Comparison of ENCODE assay signal across 41 cellular contexts in the genomic region with DNA sequence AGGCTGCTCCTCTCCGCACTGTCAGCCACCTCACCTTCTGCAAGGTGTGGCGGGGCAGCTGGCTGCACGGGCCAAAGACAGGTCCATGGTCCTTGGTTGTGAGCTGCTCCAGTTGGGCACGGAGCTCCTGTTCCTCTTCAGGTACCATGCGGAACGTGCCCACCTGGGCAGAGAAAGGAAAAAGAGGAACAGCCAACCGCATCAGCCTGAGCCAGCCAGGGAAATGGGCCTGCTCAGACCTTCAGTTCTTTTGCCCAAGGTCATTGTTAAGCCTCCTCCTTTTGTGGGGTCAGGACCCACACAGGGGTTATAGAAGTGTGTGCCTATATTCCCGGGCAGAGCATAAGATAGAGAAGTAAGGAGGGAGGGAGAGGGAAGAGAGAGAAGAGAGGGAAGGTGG. TPM values are rescaled to one million over a fixed set of nuclear protein-coding genes. Genes with fewer than 3 reads are reported as not detected.
"Had no signal": no experiment of that assay in that cellular context is flagged by ENCODE, and none has a peak within 500 bp of the region (broad histone marks: within the 10 kb centered on the region; RNA-seq: fewer than 3 reads in every experiment).

No MANE protein-coding gene starts in this region.

- H3K4me1 Mint-ChIP-seq: activated CD8-positive, alpha-beta memory T cell treated with anti-CD3 and anti-CD28 coated beads, Interleukin-2, amount 10 ng/mL, durations not matched to agents 7 days and 5 days; activated naive CD4-positive, alpha-beta T cell treated with anti-CD3 and anti-CD28 coated beads, Interleukin-2, amount 50 U/mL, for 24 hours had no signal

- H3K4me3 Mint-ChIP-seq: activated CD4-positive, alpha-beta memory T cell treated with anti-CD3 and anti-CD28 coated beads, Interleukin-2, amount 10 ng/mL, durations not matched to agents 7 days and 5 days; activated CD8-positive, alpha-beta memory T cell treated with anti-CD3 and anti-CD28 coated beads, Interleukin-2, amount 10 ng/mL, durations not matched to agents 7 days and 5 days; activated naive CD4-positive, alpha-beta T cell treated with anti-CD3 and anti-CD28 coated beads, Interleukin-2, amount 50 U/mL, for 24 hours; activated naive CD8-positive, alpha-beta T cell treated with anti-CD3 and anti-CD28 coated beads, Interleukin-2, amount 10 ng/mL, durations not matched to agents 7 days and 5 days had no signal

- H3K27me3 Mint-ChIP-seq: activated naive CD4-positive, alpha-beta T cell treated with anti-CD3 and anti-CD28 coated beads, Interleukin-2, amount 50 U/mL, for 24 hours had no signal

- H3K27me3 ChIP-seq: body of pancreas, breast epithelium had no signal

- H3K36me3 ChIP-seq: breast epithelium, MG63, WERI-Rb-1 had no signal

- H3K27ac Mint-ChIP-seq: activated CD4-positive, alpha-beta memory T cell treated with anti-CD3 and anti-CD28 coated beads, Interleukin-2, amount 10 ng/mL, durations not matched to agents 7 days and 5 days; activated CD8-positive, alpha-beta memory T cell treated with anti-CD3 and anti-CD28 coated beads, Interleukin-2, amount 10 ng/mL, durations not matched to agents 7 days and 5 days; activated naive CD4-positive, alpha-beta T cell treated with anti-CD3 and anti-CD28 coated beads, Interleukin-2, amount 50 U/mL, for 24 hours; activated naive CD8-positive, alpha-beta T cell treated with anti-CD3 and anti-CD28 coated beads, Interleukin-2, amount 10 ng/mL, durations not matched to agents 7 days and 5 days had no signal

- H3K9me3 ChIP-seq: body of pancreas, breast epithelium, MG63 had no signal

- H3K4me2 ChIP-seq: PC-9 had no signal

- DNase-seq: activated CD4-positive, alpha-beta memory T cell treated with anti-CD3 and anti-CD28 coated beads, Interleukin-2, amount 10 ng/mL, durations not matched to agents 7 days and 5 days; activated CD4-positive, alpha-beta T cell treated with anti-CD3 and anti-CD28 coated beads for 1 hour; activated CD4-positive, alpha-beta T cell treated with anti-CD3 and anti-CD28 coated beads for 48 hours; activated CD4-positive, CD25-positive, alpha-beta regulatory T cell; activated CD8-positive, alpha-beta memory T cell treated with anti-CD3 and anti-CD28 coated beads for 24 hours; activated CD8-positive, alpha-beta memory T cell treated with anti-CD3 and anti-CD28 coated beads, Interleukin-2, amount 10 ng/mL, durations not matched to agents 7 days and 5 days; activated CD8-positive, alpha-beta memory T cell treated with anti-CD3 and anti-CD28 coated beads, Interleukin-2, amount 50 U/mL, for 48 hours; activated gamma-delta T cell; activated naive CD4-positive, alpha-beta T cell treated with Interleukin-2 at 50 U/mL for 16 hours; activated naive CD8-positive, alpha-beta T cell treated with anti-CD3 and anti-CD28 coated beads, Interleukin-2, amount 10 ng/mL, durations not matched to agents 7 days and 5 days; activated T-cell treated with anti-CD3 and anti-CD28 coated beads, Interleukin-2, amount 50 U/mL, for 48 hours; body of pancreas; caudate nucleus; cerebellar nuclear complex; Kasumi-1; MG63; NCI-H1048; NCI-H1105 treated with DMSO at 0.1 percent for 48 hours; NCI-H1436; NCI-H1694; NCI-H1930; NCI-H2081 treated with DMSO at 0.1 percent for 48 hours; NCI-H226; NCI-H446 treated with DMSO at 0.1 percent for 48 hours; NCI-H524; NCI-H69; NK-92 treated with Interleukin-12 subunit alpha and Interleukin-12 subunit beta, amount 100 ng/mL, for 24 hours; PC-9; SW 1271; T-helper 1 cell; T1000; WERI-Rb-1 had no signal

- H3K4me1 ChIP-seq: body of pancreas, breast epithelium had no signal

- H3K36me3 Mint-ChIP-seq: activated CD8-positive, alpha-beta memory T cell treated with anti-CD3 and anti-CD28 coated beads, Interleukin-2, amount 10 ng/mL, durations not matched to agents 7 days and 5 days; activated naive CD4-positive, alpha-beta T cell treated with anti-CD3 and anti-CD28 coated beads, Interleukin-2, amount 50 U/mL, for 24 hours; activated naive CD8-positive, alpha-beta T cell treated with anti-CD3 and anti-CD28 coated beads, Interleukin-2, amount 10 ng/mL, durations not matched to agents 7 days and 5 days had no signal

- H3K27ac ChIP-seq: body of pancreas, breast epithelium, PC-9, RWPE1, WERI-Rb-1 had no signal

- H2AFZ ChIP-seq: PC-9 had no signal

- ATAC-seq: activated CD8-positive, alpha-beta memory T cell treated with anti-CD3 and anti-CD28 coated beads, Interleukin-2, amount 10 ng/mL, durations not matched to agents 7 days and 5 days; body of pancreas; Right ventricle myocardium inferior had no signal

- FAIRE-seq: astrocyte, RCC 7860 had no signal

- H3K4me3 ChIP-seq: body of pancreas, breast epithelium, MG63, PC-9 had no signal

- H3K9me3 Mint-ChIP-seq: activated CD4-positive, alpha-beta memory T cell treated with anti-CD3 and anti-CD28 coated beads, Interleukin-2, amount 10 ng/mL, durations not matched to agents 7 days and 5 days; activated naive CD4-positive, alpha-beta T cell treated with anti-CD3 and anti-CD28 coated beads, Interleukin-2, amount 50 U/mL, for 24 hours; activated naive CD8-positive, alpha-beta T cell treated with anti-CD3 and anti-CD28 coated beads, Interleukin-2, amount 10 ng/mL, durations not matched to agents 7 days and 5 days had no signal

RNA-seq across cellular contexts. Expression of gene RLBP1, which starts 2.8 kb away (rescaled TPM):
- total RNA-seq: activated CD4-positive, alpha-beta memory T cell treated with anti-CD3 and anti-CD28 coated beads, Interleukin-2, amount 10 ng/mL, durations not matched to agents 7 days and 5 days; activated CD8-positive, alpha-beta memory T cell treated with anti-CD3 and anti-CD28 coated beads, Interleukin-2, amount 10 ng/mL, durations not matched to agents 7 days and 5 days; activated naive CD8-positive, alpha-beta T cell treated with anti-CD3 and anti-CD28 coated beads, Interleukin-2, amount 10 ng/mL, durations not matched to agents 7 days and 5 days; astrocyte; body of pancreas; breast epithelium; OCI-LY7; PC-9; Right ventricle myocardium inferior; T-helper 2 cell treated with Interferon-gamma antibody and Interleukin-4, amounts not matched to agents 100 ng/mL and 5 ng/mL, for 36 hours had no signal
- polyA plus RNA-seq: adipose tissue had no signal
